ENCODE assay signal across 14 cellular contexts in the genomic region with DNA sequence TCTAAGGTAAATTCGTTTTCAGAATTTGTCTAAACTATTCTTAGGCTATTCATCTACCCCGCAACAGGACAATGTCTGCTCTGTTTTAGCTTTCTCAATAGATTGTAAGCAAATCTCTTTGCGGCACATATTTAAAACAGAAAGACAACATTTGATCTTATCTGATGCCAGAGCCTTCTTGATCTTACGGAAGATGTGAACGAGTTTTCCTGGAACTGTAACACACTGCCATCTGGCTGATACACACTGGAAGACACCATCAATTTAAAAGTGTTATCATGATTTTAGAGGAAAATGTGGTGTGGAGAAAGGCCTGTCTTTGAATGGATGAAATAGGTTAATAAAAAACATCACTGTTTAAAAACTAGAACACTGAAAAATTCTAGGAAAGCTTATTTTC. TPM values are rescaled to one million over a fixed set of nuclear protein-coding genes. Genes with fewer than 3 reads are reported as not detected.
DNase-seq lines count a peak whose midpoint lies in the region; ATAC-seq and TF ChIP-seq lines count a peak whose summit lies in the region.
"Had no signal": no experiment of that assay in that cellular context is flagged by ENCODE, and none has a peak within 500 bp of the region (broad histone marks: within the 10 kb centered on the region; RNA-seq: fewer than 3 reads in every experiment).

No MANE protein-coding gene starts in this region.

- H3K27me3 ChIP-seq in BE2C (no peaks in the 10 kb centered on the region), GM23338 (ENCODE audit: insufficient read depth) (no peaks in the 10 kb centered on the region)
- H3K27me3 ChIP-seq: gastrocnemius medialis, left lung, suprapubic skin had no signal

- H3K4me3 ChIP-seq in BE2C (ENCODE audit: low read depth, low read length) (no peak overlapping the region), GM23338 (no peak overlapping the region)
- H3K4me3 ChIP-seq: gastrocnemius medialis, left lung, suprapubic skin had no signal

- H4K20me1 ChIP-seq in GM23338 (replicated peaks; ENCODE audit: insufficient read depth) = no peaks in the 10 kb centered on the region; the same call in 1 of the 2 replicates

- no peaks in the 10 kb centered on the region for H3F3A ChIP-seq in GM23338 (replicated peaks; ENCODE audit: low read depth)

- no peaks in the 10 kb centered on the region for H3K79me2 ChIP-seq in GM23338 (replicated peaks; ENCODE audit: insufficient read depth)
- H3K79me2 ChIP-seq: parathyroid adenoma had no signal

- H3K4me3 Mint-ChIP-seq in GM23338 (no peak overlapping the region), endothelial cell (ENCODE audit: unreplicated experiment) (no peak overlapping the region)

- CTCF ChIA-PET in HEK293T (lab: Yijun Ruan, JAX) = interaction anchor here (0.6 kb wide), 1 partner anchor 258 kb away, joined by 7 read pairs; no protein-coding TSS in a partner anchor

- ATAC-seq in GM23338 (no peak), HG03342 (IDR thresholded peaks at IDR 0.05; ENCODE audit: unreplicated experiment) (no peak)
- ATAC-seq: gastrocnemius medialis, left lung had no signal

- no peaks in the 10 kb centered on the region for H3K9me2 ChIP-seq in GM23338 (ENCODE audit: insufficient read depth)

- H3K27ac Mint-ChIP-seq in GM23338 (no peak overlapping the region), endothelial cell (ENCODE audit: unreplicated experiment) (no peak overlapping the region)

- H3K36me3 Mint-ChIP-seq in GM23338 (ENCODE audit: low read depth) (peaks cover 10% of the 10 kb centered on the region; the same call in 2 of the 3 replicates), endothelial cell (ENCODE audit: low read depth, unreplicated experiment) (peaks cover 20% of the 10 kb centered on the region)

- H3K4me2 ChIP-seq in GM23338 = no peak overlapping the region

- H3K4me1 Mint-ChIP-seq in GM23338 (peaks cover 6% of the 10 kb centered on the region; the same call in 2 of the 3 replicates), endothelial cell (ENCODE audit: unreplicated experiment) (no peaks in the 10 kb centered on the region)

- POLR2A ChIA-PET in HEK293T (lab: Yijun Ruan, JAX) = no interaction called here

- no peaks in the 10 kb centered on the region for H3K4me1 ChIP-seq in BE2C
- no peaks in the 10 kb centered on the region for H3K4me1 ChIP-seq in GM23338 (ENCODE audit: insufficient read depth)
- H3K4me1 ChIP-seq: gastrocnemius medialis, left lung, parathyroid adenoma, suprapubic skin had no signal

- no peaks in the 10 kb centered on the region for H3K9me3 ChIP-seq in BE2C
- H3K9me3 ChIP-seq: gastrocnemius medialis, left lung, suprapubic skin had no signal

- H3K27ac ChIP-seq in GM23338 (ENCODE audit: low read depth) = no peak overlapping the region
- H3K27ac ChIP-seq: gastrocnemius medialis, left lung, parathyroid adenoma, suprapubic skin had no signal

- TF ChIP-seq CTCF in BE2C (IDR thresholded peaks at IDR 0.05; ENCODE audit: low read depth, low read length) = peak; percentile 34; the same call in 1 of the 2 replicates
- TF ChIP-seq CTCF in GM23338 (conservative IDR thresholded peaks at IDR 0.05; ENCODE audit: low read depth in 2 of 2) = peak; percentile 19 to 43; a peak in 2 of 4 replicates
- no peak for TF ChIP-seq CTCF in endothelial cell (IDR thresholded peaks at IDR 0.05; ENCODE audit: unreplicated experiment)

- H3K36me3 ChIP-seq in BE2C (no peaks in the 10 kb centered on the region; the same call in 1 of the 2 replicates), GM23338 (ENCODE audit: insufficient read depth) (no peaks in the 10 kb centered on the region)

- no peak overlapping the region for H2AFZ ChIP-seq in GM23338
- H2AFZ ChIP-seq: parathyroid adenoma had no signal

- H3K27me3 Mint-ChIP-seq in GM23338 (ENCODE audit: insufficient read depth, low read depth, poor library complexity) (peaks cover 6% of the 10 kb centered on the region), endothelial cell (ENCODE audit: unreplicated experiment) (peaks cover 2% of the 10 kb centered on the region)

- DNase-seq in BE2C = no peak
- no peak for DNase-seq in GM23338 (ENCODE audit: low spot score)
- DNase-seq in activated CD4-positive, alpha-beta T cell treated with anti-CD3 and anti-CD28 coated beads, Interleukin-2, amount 50 U/mL, for 1 hour = peak; percentile 11
- peak; percentile 21 for DNase-seq in fibroblast of peridontal ligament (ENCODE audit: extremely low read depth)
- no peak for DNase-seq in MV-4-11 (lab: John Stamatoyannopoulos, UW)
- no peak for DNase-seq in HEK293T (ENCODE audit: extremely low spot score)
- no peak for DNase-seq in endothelial cell (ENCODE audit: low spot score)
- DNase-seq: DMS53, gastrocnemius medialis, left lung, NCI-H226 had no signal

- H3K9me3 Mint-ChIP-seq in GM23338 (no peaks in the 10 kb centered on the region), endothelial cell (ENCODE audit: unreplicated experiment) (no peaks in the 10 kb centered on the region)

TF ChIP-seq in GM23338, 12 proteins besides CTCF, POLR2A, EP300 and RAD21 (continues in another document):
- no peak for TF ChIP-seq ZNF114 (CRISPR knock-in tag; IDR thresholded peaks at IDR 0.05)
- TF ChIP-seq CREB1 (CRISPR knock-in tag; IDR thresholded peaks at IDR 0.05; ENCODE audit: low read depth) = no peak
- no peak for TF ChIP-seq STAT1 (IDR thresholded peaks at IDR 0.05; ENCODE audit: unreplicated experiment)
- TF ChIP-seq EZH2phosphoT487 (IDR thresholded peaks at IDR 0.05; ENCODE audit: unreplicated experiment) = no peak
- TF ChIP-seq NANOG (IDR thresholded peaks at IDR 0.05; ENCODE audit: borderline replicate concordance) = no peak
- no peak for TF ChIP-seq EZH2 (IDR thresholded peaks at IDR 0.05; ENCODE audit: low read depth, unreplicated experiment)

TF ChIP-seq in HEK293T, 16 proteins besides CTCF, POLR2A, EP300 and RAD21:
- TF ChIP-seq, protein P1, sequence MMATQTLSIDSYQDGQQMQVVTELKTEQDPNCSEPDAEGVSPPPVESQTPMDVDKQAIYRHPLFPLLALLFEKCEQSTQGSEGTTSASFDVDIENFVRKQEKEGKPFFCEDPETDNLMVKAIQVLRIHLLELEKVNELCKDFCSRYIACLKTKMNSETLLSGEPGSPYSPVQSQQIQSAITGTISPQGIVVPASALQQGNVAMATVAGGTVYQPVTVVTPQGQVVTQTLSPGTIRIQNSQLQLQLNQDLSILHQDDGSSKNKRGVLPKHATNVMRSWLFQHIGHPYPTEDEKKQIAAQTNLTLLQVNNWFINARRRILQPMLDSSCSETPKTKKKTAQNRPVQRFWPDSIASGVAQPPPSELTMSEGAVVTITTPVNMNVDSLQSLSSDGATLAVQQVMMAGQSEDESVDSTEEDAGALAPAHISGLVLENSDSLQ (IDR thresholded peaks at IDR 0.05) = no peak
- no peak for TF ChIP-seq NFRKB (IDR thresholded peaks at IDR 0.05)
- no peak for TF ChIP-seq FOXA1 (IDR thresholded peaks at IDR 0.05)
- TF ChIP-seq LEF1 (IDR thresholded peaks at IDR 0.05; ENCODE audit: borderline replicate concordance) = no peak
- no peak for TF ChIP-seq BHLHE40 (IDR thresholded peaks at IDR 0.05; ENCODE audit: borderline replicate concordance)
- TF ChIP-seq L3MBTL2 (conservative IDR thresholded peaks at IDR 0.05) = no peak
- no peak for TF ChIP-seq FOXK2 (IDR thresholded peaks at IDR 0.05)
- no peak for TF ChIP-seq CTBP1 (IDR thresholded peaks at IDR 0.05; ENCODE audit: borderline replicate concordance)
- TF ChIP-seq ZNF384 (IDR thresholded peaks at IDR 0.05) = no peak
- no peak for TF ChIP-seq ELF4 (IDR thresholded peaks at IDR 0.05)
- no peak for TF ChIP-seq TARDBP (IDR thresholded peaks at IDR 0.05)
- no peak for TF ChIP-seq ARNT (IDR thresholded peaks at IDR 0.05)
- no peak for TF ChIP-seq SP1 (IDR thresholded peaks at IDR 0.05)
- no peak for TF ChIP-seq HDGF (IDR thresholded peaks at IDR 0.05; ENCODE audit: borderline replicate concordance)
- TF ChIP-seq FOXM1 (IDR thresholded peaks at IDR 0.05; ENCODE audit: borderline replicate concordance) = no peak

RNA-seq across cellular contexts. Expression of gene COA6, which starts 36.1 kb away (rescaled TPM):
- polyA plus RNA-seq in BE2C (2012; ENCODE audit: insufficient read depth, insufficient read length, low read depth) = 63.1 TPM
- total RNA-seq in GM23338 (2014; rRNA removed; shearing (Covaris generic)) = 20.7 and 33.9 TPM in 2 replicates
- 152 and 156 TPM in 2 replicates for polyA plus RNA-seq in GM23338 (2016; fragmentation: Nextera tagmentation; extraction: Ambion mirVana)
- total RNA-seq in endothelial cell (ENCODE audit: unreplicated experiment) = 21.2 TPM

Comparison
In these comparisons a context has a peak if more than half of its experiments do, and no peak if none do; other contexts are left out.
1. DNase-seq: peak in activated CD4-positive, alpha-beta T cell treated with anti-CD3 and anti-CD28 coated beads, Interleukin-2, amount 50 U/mL, for 1 hour (single experiment) and fibroblast of peridontal ligament (single experiment); none in BE2C (single experiment), GM23338 (single experiment), MV-4-11 (single experiment), HEK293T (single experiment) and endothelial cell (single experiment).